Comparison of ENCODE assay signal across 9 cellular contexts in genomic region chr10:60883187-60883586, GRCh38.
DNase-seq lines count a peak whose midpoint lies in the region; ATAC-seq and TF ChIP-seq lines count a peak whose summit lies in the region.
"Had no signal": no experiment of that assay in that cellular context is flagged by ENCODE, and none has a peak within 500 bp of the region (broad histone marks: within the 10 kb centered on the region; RNA-seq: fewer than 3 reads in every experiment).

No MANE protein-coding gene starts in this region.

- no peaks in the 10 kb centered on the region for H3K27me3 ChIP-seq in body of pancreas
- no peaks in the 10 kb centered on the region for H3K27me3 ChIP-seq in lung (ENCODE audit: control insufficient read depth, insufficient read depth)
- H3K27me3 ChIP-seq in CD8-positive, alpha-beta memory T cell (ENCODE audit: insufficient read depth, low read length, poor library complexity, severe bottlenecking), result no peaks in the 10 kb centered on the region

- no peaks in the 10 kb centered on the region for H3K9me3 Mint-ChIP-seq in CD8-positive, alpha-beta memory T cell
- H3K9me3 Mint-ChIP-seq: activated naive CD4-positive, alpha-beta T cell treated with anti-CD3 and anti-CD28 coated beads, Interleukin-2, amount 50 U/mL, for 24 hours had no signal

- TF ChIP-seq CTCF in body of pancreas (IDR thresholded peaks at IDR 0.05) (peak; percentile 30 to 65 (median 51)), lung (IDR thresholded peaks at IDR 0.05; ENCODE audit: control extremely low read depth, extremely low read depth) (peak; percentile 3)

- H3K27me3 Mint-ChIP-seq in CD8-positive, alpha-beta memory T cell, result peaks cover 2 to 7% of the 10 kb centered on the region in 2 donors

- H3K27ac ChIP-seq in body of pancreas, result no peak overlapping the region
- peak overlapping the region in 1 of 2 donors; percentile 7 for H3K27ac ChIP-seq in lung (ENCODE audit: low read depth in 1 of 2, low read length in 1 of 2)
- H3K27ac ChIP-seq in CD8-positive, alpha-beta memory T cell (ENCODE audit: low read depth, low read length), result no peak overlapping the region

- POLR2A ChIA-PET in CD8-positive, alpha-beta memory T cell (lab: Charles Lee), result no interaction called here

- intact Hi-C loops in body of pancreas (cut with DNase I), result no loop called here

- no peak for TF ChIP-seq POLR2A in body of pancreas (IDR thresholded peaks at IDR 0.05)

- H3K4me1 Mint-ChIP-seq in CD8-positive, alpha-beta memory T cell, result no peaks in the 10 kb centered on the region
- H3K4me1 Mint-ChIP-seq: activated naive CD4-positive, alpha-beta T cell treated with anti-CD3 and anti-CD28 coated beads, Interleukin-2, amount 50 U/mL, for 24 hours had no signal

- H3K36me3 ChIP-seq in body of pancreas (replicated peaks in 1 of 2; ENCODE audit: insufficient read depth in 1 of 2, low read depth in 2 of 2), result peaks cover 0 to 2% of the 10 kb centered on the region in 2 donors
- peaks cover 7 to 13% of the 10 kb centered on the region in 2 donors for H3K36me3 ChIP-seq in lung (ENCODE audit: control insufficient read depth in 2 of 2, insufficient read depth in 2 of 2, low read length in 2 of 2)
- no peaks in the 10 kb centered on the region for H3K36me3 ChIP-seq in CD8-positive, alpha-beta memory T cell (ENCODE audit: insufficient read depth, low read length)

- H3K27ac Mint-ChIP-seq in CD8-positive, alpha-beta memory T cell, result no peak overlapping the region
- H3K27ac Mint-ChIP-seq: activated naive CD4-positive, alpha-beta T cell treated with anti-CD3 and anti-CD28 coated beads, Interleukin-2, amount 50 U/mL, for 24 hours had no signal

- H3K9me3 ChIP-seq in body of pancreas (no peaks in the 10 kb centered on the region), lung (ENCODE audit: control insufficient read depth in 2 of 2, insufficient read depth in 1 of 2, low read length in 1 of 2) (no peaks in the 10 kb centered on the region)
- H3K9me3 ChIP-seq in CD8-positive, alpha-beta memory T cell (ENCODE audit: low read length), result no peaks in the 10 kb centered on the region

- CTCF ChIA-PET in CD8-positive, alpha-beta memory T cell (lab: Charles Lee), result no interaction called here

- peak; percentile 85 for ATAC-seq in GM18867 (IDR thresholded peaks at IDR 0.05; ENCODE audit: unreplicated experiment)
- peak; percentile 57 for ATAC-seq in HG03521 (IDR thresholded peaks at IDR 0.05; ENCODE audit: unreplicated experiment)
- peak; percentile 60 for ATAC-seq in body of pancreas
- ATAC-seq in lung (ENCODE audit: insufficient read depth, low FRiP score), result no peak
- ATAC-seq in GM21737 (IDR thresholded peaks at IDR 0.05; ENCODE audit: unreplicated experiment), result no peak

- DNase-seq in A172 (ENCODE audit: low spot score) (peak; percentile 39), body of pancreas (peak; percentile 37 to 55 (median 45)), lung (ENCODE audit: low spot score) (no peak)
- no peak for DNase-seq in CD8-positive, alpha-beta memory T cell
- no peak for DNase-seq in activated naive CD4-positive, alpha-beta T cell (lab: John Stamatoyannopoulos, UW)

- no peak overlapping the region for H3K4me3 Mint-ChIP-seq in CD8-positive, alpha-beta memory T cell
- H3K4me3 Mint-ChIP-seq: activated naive CD4-positive, alpha-beta T cell treated with anti-CD3 and anti-CD28 coated beads, Interleukin-2, amount 50 U/mL, for 24 hours had no signal

- H3K4me3 ChIP-seq in body of pancreas, result no peak overlapping the region
- H3K4me3 ChIP-seq in lung, result no peak overlapping the region
- no peak overlapping the region for H3K4me3 ChIP-seq in CD8-positive, alpha-beta memory T cell (ENCODE audit: low read length)

- 36 to 42% methylated on average over 6 of the region's 6 CpGs for WGBS in body of pancreas, 2 donors
- 75 to 82% methylated on average over 6 of the region's 6 CpGs for WGBS in lung, 2 donors

- no peaks in the 10 kb centered on the region for H3K36me3 Mint-ChIP-seq in CD8-positive, alpha-beta memory T cell
- H3K36me3 Mint-ChIP-seq: activated naive CD4-positive, alpha-beta T cell treated with anti-CD3 and anti-CD28 coated beads, Interleukin-2, amount 50 U/mL, for 24 hours had no signal

- H3K4me1 ChIP-seq in body of pancreas (no peaks in the 10 kb centered on the region), lung (ENCODE audit: control insufficient read depth in 2 of 2, insufficient read depth in 2 of 2, low read length in 2 of 2) (peaks cover 2 to 3% of the 10 kb centered on the region in 2 donors)
- H3K4me1 ChIP-seq in CD8-positive, alpha-beta memory T cell (ENCODE audit: insufficient read depth, low read length), result no peaks in the 10 kb centered on the region

Comparison
In these comparisons a context has a peak if more than half of its experiments do, and no peak if none do; other contexts are left out.
1. DNase-seq: peak in A172 (single experiment) and body of pancreas (4 of 4); none in lung (single experiment), CD8-positive, alpha-beta memory T cell (0 of 5) and activated naive CD4-positive, alpha-beta T cell (0 of 4).
2. ATAC-seq: peak in GM18867 (single experiment), HG03521 (single experiment) and body of pancreas (single experiment); none in lung (single experiment) and GM21737 (single experiment).